In genomic region chr14:34208532-34208931, GRCh38 we compare ENCODE assay signal across 2 cellular contexts.
TF ChIP-seq lines count a peak whose summit lies in the region.

No MANE protein-coding gene starts in this region.

TF ChIP-seq in HepG2, 621 proteins besides CTCF, POLR2A, EP300 and RAD21 (continued from another document):
- peak; percentile 69; the same call in 1 of the 2 replicates for TF ChIP-seq USF2 (IDR thresholded peaks at IDR 0.05; ENCODE audit: low read depth, low read length)
- TF ChIP-seq USF2 (CRISPR knock-in tag; IDR thresholded peaks at IDR 0.05; ENCODE audit: borderline replicate concordance) = no peak
- no peak for TF ChIP-seq HBP1 (CRISPR knock-in tag; IDR thresholded peaks at IDR 0.05; ENCODE audit: low read depth)
TF ChIP-seq in HepG2: peak in this region for 3.

TF ChIP-seq in K562, 482 proteins besides CTCF, POLR2A, EP300 and RAD21:
- TF ChIP-seq ZMIZ1 (IDR thresholded peaks at IDR 0.05; ENCODE audit: low read depth in 2 of 2, low read length in 2 of 2) = no peak
- TF ChIP-seq MTA3 (IDR thresholded peaks at IDR 0.05; ENCODE audit: borderline replicate concordance) = no peak
- TF ChIP-seq ZFP1 (CRISPR knock-in tag; IDR thresholded peaks at IDR 0.05) = no peak
- TF ChIP-seq TFE3 (CRISPR knock-in tag; IDR thresholded peaks at IDR 0.05) = peak; percentile 36
- 0 out of 2 replicates have a peak, but pooled peaks have one; percentile 11 for TF ChIP-seq RAD51 (IDR thresholded peaks at IDR 0.05; ENCODE audit: borderline replicate concordance, low read depth)
- no peak for TF ChIP-seq MYBL2 (IDR thresholded peaks at IDR 0.05; ENCODE audit: low read depth)
- no peak for TF ChIP-seq MYBL2 (CRISPR knock-in tag; IDR thresholded peaks at IDR 0.05; ENCODE audit: borderline replicate concordance)
- no peak for TF ChIP-seq ZNF609 (CRISPR knock-in tag; IDR thresholded peaks at IDR 0.05; ENCODE audit: borderline replicate concordance)
